Comparison of ENCODE assay signal across 1 cellular context in genomic region chr1:162319510-162320160, GRCh38.
TF ChIP-seq lines count a peak whose summit lies in the region.

No MANE protein-coding gene starts in this region.

TF ChIP-seq in HepG2, 621 proteins besides CTCF, POLR2A, EP300 and RAD21:
- TF ChIP-seq, protein P1, sequence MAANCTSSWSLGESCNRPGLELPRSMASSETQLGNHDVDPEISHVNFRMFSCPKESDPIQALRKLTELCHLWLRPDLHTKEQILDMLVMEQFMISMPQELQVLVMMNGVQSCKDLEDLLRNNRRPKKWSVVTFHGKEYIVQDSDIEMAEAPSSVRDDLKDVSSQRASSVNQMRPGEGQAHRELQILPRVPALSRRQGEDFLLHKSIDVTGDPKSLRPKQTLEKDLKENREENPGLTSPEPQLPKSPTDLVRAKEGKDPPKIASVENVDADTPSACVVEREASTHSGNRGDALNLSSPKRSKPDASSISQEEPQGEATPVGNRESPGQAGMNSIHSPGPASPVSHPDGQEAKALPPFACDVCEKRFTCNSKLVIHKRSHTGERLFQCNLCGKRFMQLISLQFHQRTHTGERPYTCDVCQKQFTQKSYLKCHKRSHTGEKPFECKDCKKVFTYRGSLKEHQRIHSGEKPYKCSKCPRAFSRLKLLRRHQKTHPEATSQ (CRISPR knock-in tag; IDR thresholded peaks at IDR 0.05; ENCODE audit: borderline replicate concordance) = no peak
- TF ChIP-seq ATM (IDR thresholded peaks at IDR 0.05; ENCODE audit: borderline replicate concordance) (no peak), ZNF550 (CRISPR knock-in tag; IDR thresholded peaks at IDR 0.05; ENCODE audit: borderline replicate concordance) (no peak), SUZ12 (IDR thresholded peaks at IDR 0.05; ENCODE audit: low read depth, low read length) (no peak), ZNF746 (CRISPR knock-in tag; IDR thresholded peaks at IDR 0.05) (no peak)
